ENCODE assay signal across 8 cellular contexts in genomic region chr16:31386157-31386984, GRCh38. TPM values are rescaled to one million over a fixed set of nuclear protein-coding genes. Genes with fewer than 3 reads are reported as not detected.
A peak's percentile ranks its signal among the peaks of the same experiment; 100 is the strongest.
DNase-seq lines count a peak whose midpoint lies in the region; ATAC-seq and TF ChIP-seq lines count a peak whose summit lies in the region.

No MANE protein-coding gene starts in this region.

- H3K27ac Mint-ChIP-seq in Caco-2 (ENCODE audit: unreplicated experiment) (peak overlapping the region; percentile 15), HFFc6 (peak overlapping the region; percentile 20; the same call in 1 of the 2 replicates)

- H3K4me3 Mint-ChIP-seq in Caco-2 (ENCODE audit: unreplicated experiment) = no peak overlapping the region
- H3K4me3 Mint-ChIP-seq in HFFc6 = peak overlapping the region; percentile 5

- POLR2A ChIA-PET in Caco-2 (lab: Charles Lee) = no interaction called here

- H3K36me3 ChIP-seq in Caco-2 (ENCODE audit: control insufficient read depth, insufficient read depth, low read length) (no peaks in the 10 kb centered on the region), WERI-Rb-1 (no peaks in the 10 kb centered on the region), left lung (peaks cover 0 to 18% of the 10 kb centered on the region in 2 donors)

- DNase-seq in Caco-2 = peak in 1 of 2 experiments; percentile 17
- DNase-seq in HFFc6 = peak; percentile 79
- DNase-seq in WERI-Rb-1 = peak; percentile 30
- no peak for DNase-seq in left lung
- no peak for DNase-seq in iPS-NIHi7 (ENCODE audit: extremely low spot score)
- DNase-seq in GF-D8 (lab: John Stamatoyannopoulos, UW) = no peak
- no peak for DNase-seq in NCI-H1105 (lab: John Stamatoyannopoulos, UW)

- TF ChIP-seq CTCF in Caco-2 (IDR thresholded peaks at IDR 0.05; ENCODE audit: insufficient read depth in 1 of 2, low read depth in 1 of 2, low read length in 1 of 2, severe bottlenecking in 1 of 2, unreplicated experiment in 1 of 2) (no peak), HFFc6 (IDR thresholded peaks at IDR 0.05) (no peak), WERI-Rb-1 (IDR thresholded peaks at IDR 0.05; ENCODE audit: low read depth, low read length) (no peak), left lung (IDR thresholded peaks at IDR 0.05) (no peak)

- H3K9me3 ChIP-seq in Caco-2 = no peaks in the 10 kb centered on the region
- no peaks in the 10 kb centered on the region for H3K9me3 ChIP-seq in WERI-Rb-1 (ENCODE audit: severe bottlenecking)
- no peaks in the 10 kb centered on the region for H3K9me3 ChIP-seq in left lung

- H3K27me3 ChIP-seq in Caco-2 (replicated peaks; ENCODE audit: control insufficient read depth, insufficient read depth, low read length) = no peaks in the 10 kb centered on the region
- peaks cover 31% of the 10 kb centered on the region for H3K27me3 ChIP-seq in WERI-Rb-1 (ENCODE audit: insufficient read depth, low read depth, severe bottlenecking)
- peaks cover 0 to 46% of the 10 kb centered on the region in 2 donors for H3K27me3 ChIP-seq in left lung

- ATAC-seq in left lung (peak; percentile 30), HG02840 (IDR thresholded peaks at IDR 0.05; ENCODE audit: low FRiP score, unreplicated experiment) (no peak)

- peaks cover 6% of the 10 kb centered on the region for H3K27me3 Mint-ChIP-seq in Caco-2 (ENCODE audit: insufficient read depth, unreplicated experiment)
- H3K27me3 Mint-ChIP-seq in HFFc6 (ENCODE audit: insufficient read depth) = peaks cover 27% of the 10 kb centered on the region

- H3K4me1 Mint-ChIP-seq in Caco-2 (ENCODE audit: low read depth, unreplicated experiment) = no peaks in the 10 kb centered on the region
- peaks cover 12% of the 10 kb centered on the region for H3K4me1 Mint-ChIP-seq in HFFc6 (ENCODE audit: low read depth)

- no TSS peak for BruUV-seq in Caco-2 (replicated peaks; lab: Mats Ljungman, UMichigan)

- H3K4me3 ChIP-seq in Caco-2 (ENCODE audit: low read depth, low read length) (no peak overlapping the region), WERI-Rb-1 (ENCODE audit: low read depth, low read length) (no peak overlapping the region), left lung (no peak overlapping the region)

- H3K4me1 ChIP-seq in Caco-2 (peaks cover 10% of the 10 kb centered on the region; the same call in 1 of the 2 replicates), left lung (no peaks in the 10 kb centered on the region)

- CTCF ChIA-PET in Caco-2 (lab: Charles Lee) = interaction anchor here (0.5 to 0.7 kb wide), 2 partner anchors 27 to 56 kb away, joined by 3 read pairs; partner anchors contain the start of gene ZNF843

- H3K9me3 Mint-ChIP-seq in Caco-2 (ENCODE audit: unreplicated experiment) (no peaks in the 10 kb centered on the region), HFFc6 (no peaks in the 10 kb centered on the region)

- no peaks in the 10 kb centered on the region for H3K36me3 Mint-ChIP-seq in Caco-2 (ENCODE audit: insufficient read depth, unreplicated experiment)
- no peaks in the 10 kb centered on the region for H3K36me3 Mint-ChIP-seq in HFFc6 (ENCODE audit: low read depth)

- intact Hi-C loops in Caco-2 (cut with micrococcal nuclease; ENCODE audit: unreplicated experiment) (loop anchor here (1.0 kb wide), 1 partner anchor 56 kb away; the partner anchor contains the start of gene ZNF843), left lung (cut with DNase I) (no loop called here)

- H3K27ac ChIP-seq in WERI-Rb-1 = no peak overlapping the region
- H3K27ac ChIP-seq in left lung = no peak overlapping the region

RNA-seq across cellular contexts. Expression of gene ITGAD, which starts 6.8 kb away (rescaled TPM):
- total RNA-seq in Caco-2 (2022) = not detected in 2 replicates
- not detected for total RNA-seq in HFFc6 (2021; fragmentation: NEBNext Ultra II Directional; extraction: Animal tissue kit (Norgen Biotek cat#: 25700))
- total RNA-seq in left lung = under 1 TPM; 0.31 to 0.35 TPM

RNA-seq across cellular contexts. Expression of gene ITGAX, which starts 31.4 kb away (rescaled TPM):
- not detected in 2 replicates for total RNA-seq in Caco-2 (2022)
- not detected for total RNA-seq in HFFc6 (2021; fragmentation: NEBNext Ultra II Directional; extraction: Animal tissue kit (Norgen Biotek cat#: 25700))
- total RNA-seq in left lung = 100 to 1,000 TPM in 1 of 2 donors, 10 to 100 TPM in 1; 71.5 to 134 TPM

RNA-seq across cellular contexts. Expression of gene COX6A2, which starts 41.8 kb away (rescaled TPM):
- total RNA-seq in Caco-2 (2022) (not detected in 2 replicates), left lung (under 1 TPM in 1 of 2 donors, not detected in 1; 0.67 TPM)
- total RNA-seq in HFFc6 (2021; fragmentation: NEBNext Ultra II Directional; extraction: Animal tissue kit (Norgen Biotek cat#: 25700)) = not detected

RNA-seq across cellular contexts. Expression of gene ZNF843, which starts 56.2 kb away (rescaled TPM):
- total RNA-seq in Caco-2 (2022) = 0.09 and 0.30 TPM in 2 replicates
- under 1 TPM; 0.14 to 0.47 (median 0.23) TPM for total RNA-seq in HFFc6 (2021; fragmentation: NEBNext Ultra II Directional; extraction: Animal tissue kit (Norgen Biotek cat#: 25700))
- total RNA-seq in left lung = 1 to 10 TPM; 1.5 to 1.6 TPM

Comparison
In these comparisons a context has a peak if more than half of its experiments do, and no peak if none do; other contexts are left out.
1. DNase-seq: peak in HFFc6 (single experiment) and WERI-Rb-1 (single experiment); none in left lung (0 of 2), iPS-NIHi7 (single experiment), GF-D8 (single experiment) and NCI-H1105 (single experiment).
2. RNA of gene ITGAX, which starts 31.4 kb away (total RNA-seq): 71.5 to 134 TPM in left lung; not detected in HFFc6 and not detected in Caco-2; every median in the first group is over 10 times any median in the second.